Comparison of ENCODE assay signal across 26 cellular contexts in genomic region chr22:17924076-17924475, GRCh38.
A peak's percentile ranks its signal among the peaks of the same experiment; 100 is the strongest.
DNase-seq lines count a peak whose midpoint lies in the region; ATAC-seq, FAIRE-seq and TF ChIP-seq lines count a peak whose summit lies in the region.
"Had no signal": no experiment of that assay in that cellular context is flagged by ENCODE, and none has a peak within 500 bp of the region (broad histone marks: within the 10 kb centered on the region; RNA-seq: fewer than 3 reads in every experiment).

No MANE protein-coding gene starts in this region.

- H3K4me2 ChIP-seq in A549 (peak overlapping the region; percentile 53; the same call in 1 of the 3 replicates), astrocyte (ENCODE audit: low read length) (peak overlapping the region; percentile 76)
- H3K4me2 ChIP-seq: KMS-11 had no signal

- H3K9me3 Mint-ChIP-seq in HFFc6 (no peaks in the 10 kb centered on the region), astrocyte (ENCODE audit: unreplicated experiment) (no peaks in the 10 kb centered on the region), mesothelial cell of epicardium (no peaks in the 10 kb centered on the region)
- H3K9me3 Mint-ChIP-seq in activated naive CD4-positive, alpha-beta T cell treated with anti-CD3 and anti-CD28 coated beads, Interleukin-2, amount 10 ng/mL, durations not matched to agents 7 days and 5 days = no peaks in the 10 kb centered on the region
- no peaks in the 10 kb centered on the region for H3K9me3 Mint-ChIP-seq in stimulated activated effector memory CD8-positive, alpha-beta T cell treated with anti-CD3 and anti-CD28 coated beads, Interleukin-12 subunit alpha, Interleukin-12 subunit beta, amount 100 ng/mL, for 72 hours
- H3K9me3 Mint-ChIP-seq: activated CD4-positive, alpha-beta T cell treated with anti-CD3 and anti-CD28 coated beads, Interleukin-2, amount 10 ng/mL, durations not matched to agents 7 days and 5 days; activated naive CD4-positive, alpha-beta T cell treated with anti-CD3 and anti-CD28 coated beads, Interleukin-2, amount 50 U/mL, for 72 hours; naive thymus-derived CD8-positive, alpha-beta T cell; stimulated activated naive CD8-positive, alpha-beta T cell treated with anti-CD3 and anti-CD28 coated beads, Interleukin-15, amount 100 ng/mL, for 72 hours had no signal

- WGBS in A549 (ENCODE audit: missing lambda C conversion rate) = 80% methylated on average over 7 of the region's 7 CpGs

- H3K27me3 ChIP-seq in astrocyte (ENCODE audit: insufficient read depth, low read length) = no peaks in the 10 kb centered on the region

- FAIRE-seq in A549 (lab: Jason Lieb, UNC) = no peak
- FAIRE-seq in astrocyte (lab: Jason Lieb, UNC) = no peak
- FAIRE-seq: GM12892, H1, RCC 7860 had no signal

- H3K27me3 Mint-ChIP-seq in HFFc6 (ENCODE audit: insufficient read depth) (no peaks in the 10 kb centered on the region; the same call in 1 of the 2 replicates), astrocyte (ENCODE audit: low read depth, unreplicated experiment) (no peaks in the 10 kb centered on the region), mesothelial cell of epicardium (ENCODE audit: low read depth) (no peaks in the 10 kb centered on the region)
- H3K27me3 Mint-ChIP-seq in activated naive CD4-positive, alpha-beta T cell treated with anti-CD3 and anti-CD28 coated beads, Interleukin-2, amount 10 ng/mL, durations not matched to agents 7 days and 5 days = no peaks in the 10 kb centered on the region
- H3K27me3 Mint-ChIP-seq: activated CD4-positive, alpha-beta T cell treated with anti-CD3 and anti-CD28 coated beads, Interleukin-2, amount 10 ng/mL, durations not matched to agents 7 days and 5 days; naive thymus-derived CD8-positive, alpha-beta T cell; stimulated activated naive CD8-positive, alpha-beta T cell treated with anti-CD3 and anti-CD28 coated beads, Interleukin-15, amount 100 ng/mL, for 72 hours had no signal

- no peak overlapping the region for H2AFZ ChIP-seq in astrocyte (ENCODE audit: low read depth, low read length)

- no peak overlapping the region for H3K9ac ChIP-seq in astrocyte (ENCODE audit: low read length)
- H3K9ac ChIP-seq: KMS-11 had no signal

- H3K4me1 ChIP-seq in A549 (peaks cover 46% of the 10 kb centered on the region), astrocyte (ENCODE audit: insufficient read depth, low read length) (peaks cover 40% of the 10 kb centered on the region)

- DNase-seq in A549 (ENCODE audit: low read depth in 1 of 2, low spot score in 1 of 2) (no peak), HFFc6 (no peak), astrocyte (ENCODE audit: low read depth) (no peak), mesothelial cell of epicardium (ENCODE audit: low spot score in 2 of 2, unreplicated experiment in 2 of 2) (no peak), pons (ENCODE audit: low spot score) (no peak)
- no peak for DNase-seq in activated naive CD4-positive, alpha-beta T cell treated with anti-CD3 and anti-CD28 coated beads, Interleukin-2, amount 10 ng/mL, durations not matched to agents 7 days and 5 days
- DNase-seq in stimulated activated effector memory CD8-positive, alpha-beta T cell treated with anti-CD3 and anti-CD28 coated beads, Interleukin-12 subunit alpha, Interleukin-12 subunit beta, amount 100 ng/mL, for 72 hours (ENCODE audit: low spot score in 2 of 2) = no peak
- DNase-seq: activated CD4-positive, alpha-beta T cell treated with anti-CD3 and anti-CD28 coated beads, Interleukin-2, amount 10 ng/mL, durations not matched to agents 7 days and 5 days; Caco-2; cortex of kidney; DMS53; effector memory CD4-positive, alpha-beta T cell; islet precursor cell; naive thymus-derived CD8-positive, alpha-beta T cell; NCI-H1417 treated with DMSO at 0.1 percent for 48 hours; NCI-H345; nucleus accumbens; stimulated activated CD4-positive, alpha-beta T cell treated with anti-CD3 and anti-CD28 coated beads, Interleukin-2, amount 100 ng/mL, for 24 hours; stimulated activated naive CD8-positive, alpha-beta T cell treated with anti-CD3 and anti-CD28 coated beads, Interleukin-15, amount 100 ng/mL, for 72 hours; T1000; WERI-Rb-1 had no signal

- H3K27ac Mint-ChIP-seq in HFFc6 (peak overlapping the region; percentile 76), astrocyte (ENCODE audit: unreplicated experiment) (no peak overlapping the region), mesothelial cell of epicardium (peak overlapping the region; percentile 30)
- H3K27ac Mint-ChIP-seq in activated naive CD4-positive, alpha-beta T cell treated with anti-CD3 and anti-CD28 coated beads, Interleukin-2, amount 10 ng/mL, durations not matched to agents 7 days and 5 days = no peak overlapping the region
- H3K27ac Mint-ChIP-seq in stimulated activated effector memory CD8-positive, alpha-beta T cell treated with anti-CD3 and anti-CD28 coated beads, Interleukin-12 subunit alpha, Interleukin-12 subunit beta, amount 100 ng/mL, for 72 hours = no peak overlapping the region
- H3K27ac Mint-ChIP-seq: activated CD4-positive, alpha-beta T cell treated with anti-CD3 and anti-CD28 coated beads, Interleukin-2, amount 10 ng/mL, durations not matched to agents 7 days and 5 days; activated naive CD4-positive, alpha-beta T cell treated with anti-CD3 and anti-CD28 coated beads, Interleukin-2, amount 50 U/mL, for 72 hours; naive thymus-derived CD8-positive, alpha-beta T cell; stimulated activated naive CD8-positive, alpha-beta T cell treated with anti-CD3 and anti-CD28 coated beads, Interleukin-15, amount 100 ng/mL, for 72 hours had no signal

- TF ChIP-seq EP300 in A549 (IDR thresholded peaks at IDR 0.05) = no peak

- CTCF ChIA-PET in A549 (lab: Yijun Ruan, JAX) = interaction anchor here (1.5 kb wide), 1 partner anchor 152 kb away, joined by 3 read pairs; no protein-coding TSS in a partner anchor
- CTCF ChIA-PET in activated naive CD4-positive, alpha-beta T cell treated with anti-CD3 and anti-CD28 coated beads, Interleukin-2, amount 10 ng/mL, durations not matched to agents 7 days and 5 days (lab: Charles Lee) = no interaction called here

- H3K36me3 ChIP-seq in astrocyte (ENCODE audit: insufficient read depth, low read length) = no peaks in the 10 kb centered on the region
- H3K36me3 ChIP-seq: WERI-Rb-1 had no signal

- peaks cover 95% of the 10 kb centered on the region for H4K20me1 ChIP-seq in astrocyte (ENCODE audit: insufficient read depth, low read length)

- H3K9me3 ChIP-seq in A549 (no peaks in the 10 kb centered on the region), astrocyte (ENCODE audit: insufficient read depth, low read depth, low read length) (no peaks in the 10 kb centered on the region)
- H3K9me3 ChIP-seq: Caco-2 had no signal

- TF ChIP-seq POLR2A in A549 (IDR thresholded peaks at IDR 0.05; ENCODE audit: low read length) = no peak

- POLR2A ChIA-PET in A549 (lab: Yijun Ruan, JAX) = no interaction called here

- no peaks in the 10 kb centered on the region; the same call in 1 of the 2 replicates for H3K36me3 Mint-ChIP-seq in HFFc6 (ENCODE audit: low read depth)
- peaks cover 5% of the 10 kb centered on the region for H3K36me3 Mint-ChIP-seq in astrocyte (ENCODE audit: low read depth, unreplicated experiment)
- no peaks in the 10 kb centered on the region for H3K36me3 Mint-ChIP-seq in mesothelial cell of epicardium
- H3K36me3 Mint-ChIP-seq in activated naive CD4-positive, alpha-beta T cell treated with anti-CD3 and anti-CD28 coated beads, Interleukin-2, amount 10 ng/mL, durations not matched to agents 7 days and 5 days = no peaks in the 10 kb centered on the region
- H3K36me3 Mint-ChIP-seq in stimulated activated effector memory CD8-positive, alpha-beta T cell treated with anti-CD3 and anti-CD28 coated beads, Interleukin-12 subunit alpha, Interleukin-12 subunit beta, amount 100 ng/mL, for 72 hours = no peaks in the 10 kb centered on the region
- H3K36me3 Mint-ChIP-seq: activated naive CD4-positive, alpha-beta T cell treated with anti-CD3 and anti-CD28 coated beads, Interleukin-2, amount 50 U/mL, for 72 hours; naive thymus-derived CD8-positive, alpha-beta T cell had no signal

- no peak for ATAC-seq in A549
- ATAC-seq in stimulated activated effector memory CD8-positive, alpha-beta T cell treated with anti-CD3 and anti-CD28 coated beads, Interleukin-12 subunit alpha, Interleukin-12 subunit beta, amount 100 ng/mL, for 72 hours = no peak
- ATAC-seq: activated naive CD4-positive, alpha-beta T cell treated with anti-CD3 and anti-CD28 coated beads, Interleukin-2, amount 50 U/mL, for 72 hours; naive thymus-derived CD8-positive, alpha-beta T cell; stimulated activated naive CD8-positive, alpha-beta T cell treated with anti-CD3 and anti-CD28 coated beads, Interleukin-15, amount 100 ng/mL, for 72 hours had no signal

- peaks cover 74% of the 10 kb centered on the region for H3K79me2 ChIP-seq in astrocyte (ENCODE audit: insufficient read depth, low read length)

- TF ChIP-seq RAD21 in A549 (conservative IDR thresholded peaks at IDR 0.05 in 1 of 2, IDR thresholded peaks at IDR 0.05 in 1 of 2) = no peak

- H3K4me1 Mint-ChIP-seq in HFFc6 (ENCODE audit: low read depth) (no peaks in the 10 kb centered on the region; the same call in 1 of the 2 replicates), astrocyte (ENCODE audit: low read depth, unreplicated experiment) (peaks cover 50% of the 10 kb centered on the region), mesothelial cell of epicardium (peaks cover 57% of the 10 kb centered on the region)
- H3K4me1 Mint-ChIP-seq in activated naive CD4-positive, alpha-beta T cell treated with anti-CD3 and anti-CD28 coated beads, Interleukin-2, amount 10 ng/mL, durations not matched to agents 7 days and 5 days = peaks cover 11% of the 10 kb centered on the region
- peaks cover 53% of the 10 kb centered on the region for H3K4me1 Mint-ChIP-seq in stimulated activated effector memory CD8-positive, alpha-beta T cell treated with anti-CD3 and anti-CD28 coated beads, Interleukin-12 subunit alpha, Interleukin-12 subunit beta, amount 100 ng/mL, for 72 hours

- TF ChIP-seq CTCF in A549 (IDR thresholded peaks at IDR 0.05) (no peak), HFFc6 (IDR thresholded peaks at IDR 0.05) (no peak), astrocyte (IDR thresholded peaks at IDR 0.05; ENCODE audit: insufficient read depth, low read depth, low read length) (no peak), mesothelial cell of epicardium (IDR thresholded peaks at IDR 0.05; ENCODE audit: unreplicated experiment) (no peak)

- H3K4me3 Mint-ChIP-seq in HFFc6 (no peak overlapping the region), astrocyte (ENCODE audit: unreplicated experiment) (no peak overlapping the region), mesothelial cell of epicardium (no peak overlapping the region)
- H3K4me3 Mint-ChIP-seq in activated naive CD4-positive, alpha-beta T cell treated with anti-CD3 and anti-CD28 coated beads, Interleukin-2, amount 10 ng/mL, durations not matched to agents 7 days and 5 days = no peak overlapping the region
- no peak overlapping the region for H3K4me3 Mint-ChIP-seq in stimulated activated effector memory CD8-positive, alpha-beta T cell treated with anti-CD3 and anti-CD28 coated beads, Interleukin-12 subunit alpha, Interleukin-12 subunit beta, amount 100 ng/mL, for 72 hours
- H3K4me3 Mint-ChIP-seq: activated CD4-positive, alpha-beta T cell treated with anti-CD3 and anti-CD28 coated beads, Interleukin-2, amount 10 ng/mL, durations not matched to agents 7 days and 5 days; naive thymus-derived CD8-positive, alpha-beta T cell; stimulated activated naive CD8-positive, alpha-beta T cell treated with anti-CD3 and anti-CD28 coated beads, Interleukin-15, amount 100 ng/mL, for 72 hours had no signal

- H3K4me3 ChIP-seq in A549 (no peak overlapping the region), astrocyte (ENCODE audit: insufficient read depth, low read depth, low read length) (no peak overlapping the region)

- no peak overlapping the region for H3K27ac ChIP-seq in A549
- H3K27ac ChIP-seq in astrocyte (ENCODE audit: low read depth, low read length) = no peak overlapping the region
- H3K27ac ChIP-seq: KMS-11, WERI-Rb-1 had no signal

Comparison
In these comparisons a context has a peak if more than half of its experiments do, and no peak if none do; other contexts are left out.
1. H3K27ac Mint-ChIP-seq: peak in HFFc6 (single experiment) and mesothelial cell of epicardium (single experiment); none in astrocyte (single experiment), activated naive CD4-positive, alpha-beta T cell treated with anti-CD3 and anti-CD28 coated beads, Interleukin-2, amount 10 ng/mL, durations not matched to agents 7 days and 5 days (single experiment) and stimulated activated effector memory CD8-positive, alpha-beta T cell treated with anti-CD3 and anti-CD28 coated beads, Interleukin-12 subunit alpha, Interleukin-12 subunit beta, amount 100 ng/mL, for 72 hours (single experiment).